In the genomic region with DNA sequence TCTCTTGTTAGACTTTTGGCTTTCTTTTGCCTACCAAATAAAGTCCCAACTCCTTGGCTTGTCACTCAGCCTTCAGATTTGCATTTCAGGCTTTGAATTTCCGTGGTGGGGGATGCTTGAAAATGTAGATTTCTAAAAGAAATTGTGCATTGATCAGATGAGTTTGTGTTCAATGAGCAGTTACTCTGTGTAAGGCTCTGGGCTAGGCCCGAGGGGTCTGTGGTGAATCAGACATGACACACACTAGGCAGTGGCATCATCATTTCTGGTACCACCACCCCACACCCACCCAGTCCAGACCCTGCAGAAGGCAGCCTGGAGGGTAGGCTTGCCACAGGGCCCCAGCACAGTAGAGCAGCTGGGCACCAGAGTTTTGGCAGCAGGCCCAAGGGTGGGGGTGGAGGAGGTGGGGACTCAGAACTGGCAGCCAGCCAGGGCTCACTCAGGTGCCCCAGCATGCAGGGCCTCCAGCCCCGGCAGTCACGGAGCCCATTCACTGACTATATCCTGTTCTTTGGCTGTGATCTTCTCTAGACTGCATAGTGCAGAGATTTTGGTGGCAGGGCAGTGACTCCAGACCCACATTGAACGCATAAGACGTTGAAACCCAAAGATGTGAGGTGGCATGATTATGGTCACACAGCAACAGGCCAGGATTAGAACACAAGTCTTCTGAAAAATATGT, we compare ENCODE assay signal across 9 cellular contexts.
A peak's percentile ranks its signal among the peaks of the same experiment; 100 is the strongest.
DNase-seq lines count a peak whose midpoint lies in the region; ATAC-seq and FAIRE-seq lines count a peak whose summit lies in the region.
"Had no signal": no experiment of that assay in that cellular context is flagged by ENCODE, and none has a peak within 500 bp of the region (broad histone marks: within the 10 kb centered on the region; RNA-seq: fewer than 3 reads in every experiment).

No MANE protein-coding gene starts in this region.

- H3K27ac Mint-ChIP-seq in activated CD8-positive, alpha-beta memory T cell treated with anti-CD3 and anti-CD28 coated beads, Interleukin-2, amount 10 ng/mL, durations not matched to agents 7 days and 5 days: no peak overlapping the region
- H3K27ac Mint-ChIP-seq: T-helper 1 cell treated with Interleukin-12 subunit alpha and Interleukin-12 subunit beta and Interleukin-4 antibody, amounts not matched to agents 30 μg/mL and 1 μg/mL, for 36 hours had no signal

- FAIRE-seq in GM18507 (lab: Jason Lieb, UNC): peak; percentile 64

- H3K36me3 Mint-ChIP-seq in activated CD8-positive, alpha-beta memory T cell treated with anti-CD3 and anti-CD28 coated beads, Interleukin-2, amount 10 ng/mL, durations not matched to agents 7 days and 5 days: peaks cover 21% of the 10 kb centered on the region

- ATAC-seq in HG03469 (IDR thresholded peaks at IDR 0.05; ENCODE audit: unreplicated experiment) (peak; percentile 46), left cardiac atrium (peak in 1 of 2 donors; percentile 44), HG03571 (IDR thresholded peaks at IDR 0.05; ENCODE audit: unreplicated experiment) (no peak), GM19328 (IDR thresholded peaks at IDR 0.05; ENCODE audit: unreplicated experiment) (no peak)
- peak; percentile 29 for ATAC-seq in activated CD8-positive, alpha-beta memory T cell treated with anti-CD3 and anti-CD28 coated beads, Interleukin-2, amount 10 ng/mL, durations not matched to agents 7 days and 5 days

- no peaks in the 10 kb centered on the region for H3K27me3 Mint-ChIP-seq in activated CD8-positive, alpha-beta memory T cell treated with anti-CD3 and anti-CD28 coated beads, Interleukin-2, amount 10 ng/mL, durations not matched to agents 7 days and 5 days

- no peaks in the 10 kb centered on the region for H3K9me3 Mint-ChIP-seq in activated CD8-positive, alpha-beta memory T cell treated with anti-CD3 and anti-CD28 coated beads, Interleukin-2, amount 10 ng/mL, durations not matched to agents 7 days and 5 days (ENCODE audit: low read depth)
- H3K9me3 Mint-ChIP-seq: T-helper 1 cell treated with Interleukin-12 subunit alpha and Interleukin-12 subunit beta and Interleukin-4 antibody, amounts not matched to agents 30 μg/mL and 1 μg/mL, for 36 hours had no signal

- DNase-seq in GM18507 (ENCODE audit: extremely low spot score, insufficient read length, low read depth): no peak
- peak; percentile 95 for DNase-seq in NCI-H69 (lab: John Stamatoyannopoulos, UW)
- DNase-seq in activated CD8-positive, alpha-beta memory T cell treated with anti-CD3 and anti-CD28 coated beads, Interleukin-2, amount 10 ng/mL, durations not matched to agents 7 days and 5 days: peak; percentile 50
- DNase-seq in left cardiac atrium: peak; percentile 33
- peak; percentile 46 for DNase-seq in stimulated activated CD8-positive, alpha-beta memory T cell treated with anti-CD3 and anti-CD28 coated beads, Interleukin-12 subunit alpha, Interleukin-12 subunit beta, amount 100 ng/mL, for 1 hour (ENCODE audit: low read depth)

- intact Hi-C loops in left cardiac atrium (cut with DNase I): no loop called here

- H3K4me3 Mint-ChIP-seq in activated CD8-positive, alpha-beta memory T cell treated with anti-CD3 and anti-CD28 coated beads, Interleukin-2, amount 10 ng/mL, durations not matched to agents 7 days and 5 days: no peak overlapping the region
- H3K4me3 Mint-ChIP-seq: T-helper 1 cell treated with Interleukin-12 subunit alpha and Interleukin-12 subunit beta and Interleukin-4 antibody, amounts not matched to agents 30 μg/mL and 1 μg/mL, for 36 hours had no signal

- peaks cover 50% of the 10 kb centered on the region for H3K4me1 Mint-ChIP-seq in activated CD8-positive, alpha-beta memory T cell treated with anti-CD3 and anti-CD28 coated beads, Interleukin-2, amount 10 ng/mL, durations not matched to agents 7 days and 5 days

- CTCF ChIA-PET in activated CD8-positive, alpha-beta memory T cell treated with anti-CD3 and anti-CD28 coated beads, Interleukin-2, amount 10 ng/mL, durations not matched to agents 7 days and 5 days (lab: Charles Lee): interaction anchor here (0.6 kb wide), 1 partner anchor 355 kb away, joined by 3 read pairs; no protein-coding TSS in a partner anchor

Comparison
In these comparisons a context has a peak if more than half of its experiments do, and no peak if none do; other contexts are left out.
1. ATAC-seq: peak in HG03469 (single experiment) and activated CD8-positive, alpha-beta memory T cell treated with anti-CD3 and anti-CD28 coated beads, Interleukin-2, amount 10 ng/mL, durations not matched to agents 7 days and 5 days (single experiment); none in HG03571 (single experiment) and GM19328 (single experiment).